9 cellular contexts compared by ENCODE assay signal in the genomic region with DNA sequence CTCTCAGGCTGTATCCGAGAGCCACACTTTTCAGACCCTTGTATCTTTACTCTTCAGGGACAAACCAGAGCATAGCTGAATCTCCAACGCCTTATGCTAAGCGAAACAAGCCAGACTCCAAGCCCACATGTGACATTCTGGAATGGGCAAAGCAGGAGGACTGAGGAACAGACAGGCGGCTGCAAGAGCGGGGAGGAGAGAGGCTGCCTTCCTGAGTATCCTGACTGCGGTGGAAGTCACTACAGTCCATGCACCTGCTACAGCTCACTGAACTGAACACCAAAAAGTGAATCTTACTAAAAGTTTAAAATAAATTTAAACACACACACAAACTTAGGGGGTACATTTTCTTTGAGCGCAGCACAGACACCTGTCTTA. TPM values are rescaled to one million over a fixed set of nuclear protein-coding genes. Genes with fewer than 3 reads are reported as not detected.
DNase-seq lines count a peak whose midpoint lies in the region; ATAC-seq, FAIRE-seq and TF ChIP-seq lines count a peak whose summit lies in the region.
"Had no signal": no experiment of that assay in that cellular context is flagged by ENCODE, and none has a peak within 500 bp of the region (broad histone marks: within the 10 kb centered on the region; RNA-seq: fewer than 3 reads in every experiment).

No MANE protein-coding gene starts in this region.

- no peak for DNase-seq in activated naive CD4-positive, alpha-beta T cell treated with Interleukin-2 at 50 U/mL for 16 hours
- DNase-seq in astrocyte (ENCODE audit: low read depth), result no peak
- DNase-seq in upper lobe of left lung, result no peak

- no peak for TF ChIP-seq POLR2A in upper lobe of left lung (IDR thresholded peaks at IDR 0.05)

- no peaks in the 10 kb centered on the region for H3K9me3 Mint-ChIP-seq in activated naive CD4-positive, alpha-beta T cell treated with anti-CD3 and anti-CD28 coated beads, Interleukin-2, amount 50 U/mL, for 24 hours
- H3K9me3 Mint-ChIP-seq in astrocyte (ENCODE audit: unreplicated experiment), result no peaks in the 10 kb centered on the region

- H3K36me3 ChIP-seq in astrocyte (ENCODE audit: insufficient read depth, low read length), result no peaks in the 10 kb centered on the region
- H3K36me3 ChIP-seq in liver (ENCODE audit: control insufficient read depth in 4 of 4, insufficient read depth in 3 of 4, low read depth in 1 of 4, low read length in 3 of 4), result no peaks in the 10 kb centered on the region
- H3K36me3 ChIP-seq in upper lobe of left lung, result no peaks in the 10 kb centered on the region

- H4K20me1 ChIP-seq in astrocyte (ENCODE audit: insufficient read depth, low read length), result peaks cover 58% of the 10 kb centered on the region

- H3K4me2 ChIP-seq in astrocyte (ENCODE audit: low read length), result peak overlapping the region; percentile 94

- no peaks in the 10 kb centered on the region for H3K36me3 Mint-ChIP-seq in activated naive CD4-positive, alpha-beta T cell treated with anti-CD3 and anti-CD28 coated beads, Interleukin-2, amount 50 U/mL, for 24 hours
- H3K36me3 Mint-ChIP-seq in astrocyte (ENCODE audit: low read depth, unreplicated experiment), result no peaks in the 10 kb centered on the region

- H3K27me3 Mint-ChIP-seq in activated naive CD4-positive, alpha-beta T cell treated with anti-CD3 and anti-CD28 coated beads, Interleukin-2, amount 50 U/mL, for 24 hours, result peaks cover 12% of the 10 kb centered on the region
- no peaks in the 10 kb centered on the region for H3K27me3 Mint-ChIP-seq in astrocyte (ENCODE audit: low read depth, unreplicated experiment)

- WGBS in liver, result 63% methylated on average over 7 of the region's 7 CpGs
- WGBS in upper lobe of left lung, 2 donors, result 45 to 52% methylated on average over 7 of the region's 7 CpGs

- H3K9ac ChIP-seq in astrocyte (ENCODE audit: low read length) (peak overlapping the region; percentile 93), liver (ENCODE audit: low read depth in 1 of 2, low read length in 2 of 2) (no peak overlapping the region)

- ATAC-seq in upper lobe of left lung (ENCODE audit: low FRiP score in 2 of 2) (no peak), GM21515 (IDR thresholded peaks at IDR 0.05; ENCODE audit: unreplicated experiment) (no peak), HG03025 (IDR thresholded peaks at IDR 0.05; ENCODE audit: low FRiP score, unreplicated experiment) (no peak), HG03460 (IDR thresholded peaks at IDR 0.05; ENCODE audit: unreplicated experiment) (no peak)

- no peak for TF ChIP-seq EP300 in upper lobe of left lung (IDR thresholded peaks at IDR 0.05)

- peaks cover 61% of the 10 kb centered on the region for H3K79me2 ChIP-seq in astrocyte (ENCODE audit: insufficient read depth, low read length)

- H3K27ac Mint-ChIP-seq in activated naive CD4-positive, alpha-beta T cell treated with anti-CD3 and anti-CD28 coated beads, Interleukin-2, amount 50 U/mL, for 24 hours, result no peak overlapping the region
- H3K27ac Mint-ChIP-seq in astrocyte (ENCODE audit: unreplicated experiment), result no peak overlapping the region

- H3K4me1 Mint-ChIP-seq in activated naive CD4-positive, alpha-beta T cell treated with anti-CD3 and anti-CD28 coated beads, Interleukin-2, amount 50 U/mL, for 24 hours, result peaks cover 15% of the 10 kb centered on the region
- peaks cover 2% of the 10 kb centered on the region for H3K4me1 Mint-ChIP-seq in astrocyte (ENCODE audit: low read depth, unreplicated experiment)

- H3K9me3 ChIP-seq in astrocyte (ENCODE audit: insufficient read depth, low read depth, low read length) (no peaks in the 10 kb centered on the region), liver (ENCODE audit: control insufficient read depth in 4 of 4, low read length in 3 of 4) (no peaks in the 10 kb centered on the region), upper lobe of left lung (no peaks in the 10 kb centered on the region)

- H3K4me1 ChIP-seq in astrocyte (ENCODE audit: insufficient read depth, low read length) (peaks cover 12% of the 10 kb centered on the region), liver (ENCODE audit: control insufficient read depth in 4 of 4, insufficient read depth in 4 of 4, low read length in 3 of 4) (peaks cover 6 to 24% (median 14%) of the 10 kb centered on the region in 4 donors), upper lobe of left lung (peaks cover 18 to 25% (median 23%) of the 10 kb centered on the region in 4 donors)

- TF ChIP-seq CTCF in astrocyte (IDR thresholded peaks at IDR 0.05; ENCODE audit: insufficient read depth, low read depth, low read length), result no peak
- no peak for TF ChIP-seq CTCF in liver (IDR thresholded peaks at IDR 0.05; ENCODE audit: low read depth, low read length, missing input control)
- no peak for TF ChIP-seq CTCF in upper lobe of left lung (IDR thresholded peaks at IDR 0.05)

- no peak overlapping the region for H2AFZ ChIP-seq in astrocyte (ENCODE audit: low read depth, low read length)

- no peak for TF ChIP-seq RAD21 in liver (IDR thresholded peaks at IDR 0.05)

- H3K27me3 ChIP-seq in astrocyte (ENCODE audit: insufficient read depth, low read length), result no peaks in the 10 kb centered on the region
- H3K27me3 ChIP-seq in liver (ENCODE audit: control insufficient read depth in 4 of 4, insufficient read depth in 4 of 4, low read length in 3 of 4), result no peaks in the 10 kb centered on the region
- H3K27me3 ChIP-seq in upper lobe of left lung, result no peaks in the 10 kb centered on the region

- no peak overlapping the region for H3K27ac ChIP-seq in astrocyte (ENCODE audit: low read depth, low read length)
- no peak overlapping the region for H3K27ac ChIP-seq in liver (ENCODE audit: low read depth in 1 of 2, low read length in 2 of 2)
- peak overlapping the region; percentile 81 to 95 (median 94) for H3K27ac ChIP-seq in upper lobe of left lung

- peak overlapping the region; percentile 92 for H3K4me3 Mint-ChIP-seq in activated naive CD4-positive, alpha-beta T cell treated with anti-CD3 and anti-CD28 coated beads, Interleukin-2, amount 50 U/mL, for 24 hours
- H3K4me3 Mint-ChIP-seq in astrocyte (ENCODE audit: unreplicated experiment), result peak overlapping the region; percentile 100

- peak overlapping the region; percentile 92 for H3K4me3 ChIP-seq in astrocyte (ENCODE audit: insufficient read depth, low read depth, low read length)
- peak overlapping the region; percentile 98 to 99 (median 98) for H3K4me3 ChIP-seq in liver (ENCODE audit: low read depth in 1 of 3, low read length in 3 of 3)
- H3K4me3 ChIP-seq in upper lobe of left lung, result peak overlapping the region in 3 of 4 donors; percentile 66 to 97 (median 93)

- FAIRE-seq in astrocyte (lab: Jason Lieb, UNC), result no peak
- FAIRE-seq: TTC549 had no signal

TF ChIP-seq in liver, 16 proteins besides CTCF, POLR2A, EP300 and RAD21:
- TF ChIP-seq GABPA (IDR thresholded peaks at IDR 0.05 in 1 of 2, conservative IDR thresholded peaks at IDR 0.05 in 1 of 2) (no peak), HNF4A (conservative IDR thresholded peaks at IDR 0.05) (no peak)
- TF ChIP-seq, protein P1, sequence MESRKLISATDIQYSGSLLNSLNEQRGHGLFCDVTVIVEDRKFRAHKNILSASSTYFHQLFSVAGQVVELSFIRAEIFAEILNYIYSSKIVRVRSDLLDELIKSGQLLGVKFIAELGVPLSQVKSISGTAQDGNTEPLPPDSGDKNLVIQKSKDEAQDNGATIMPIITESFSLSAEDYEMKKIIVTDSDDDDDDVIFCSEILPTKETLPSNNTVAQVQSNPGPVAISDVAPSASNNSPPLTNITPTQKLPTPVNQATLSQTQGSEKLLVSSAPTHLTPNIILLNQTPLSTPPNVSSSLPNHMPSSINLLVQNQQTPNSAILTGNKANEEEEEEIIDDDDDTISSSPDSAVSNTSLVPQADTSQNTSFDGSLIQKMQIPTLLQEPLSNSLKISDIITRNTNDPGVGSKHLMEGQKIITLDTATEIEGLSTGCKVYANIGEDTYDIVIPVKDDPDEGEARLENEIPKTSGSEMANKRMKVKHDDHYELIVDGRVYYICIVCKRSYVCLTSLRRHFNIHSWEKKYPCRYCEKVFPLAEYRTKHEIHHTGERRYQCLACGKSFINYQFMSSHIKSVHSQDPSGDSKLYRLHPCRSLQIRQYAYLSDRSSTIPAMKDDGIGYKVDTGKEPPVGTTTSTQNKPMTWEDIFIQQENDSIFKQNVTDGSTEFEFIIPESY (IDR thresholded peaks at IDR 0.05), result no peak

RNA-seq across cellular contexts. Expression of a gene that starts 1.5 kb away (rescaled TPM):
- 116 and 117 TPM in 2 replicates for total RNA-seq in astrocyte
- 10 to 100 TPM; 47.3 to 48.3 TPM for total RNA-seq in liver
- polyA plus RNA-seq in liver, result 10 to 100 TPM; 13.5 to 29.3 TPM
- total RNA-seq in upper lobe of left lung, result 100 to 1,000 TPM; 100 to 171 (median 136) TPM

Comparison
In these comparisons a context has a peak if more than half of its experiments do, and no peak if none do; other contexts are left out.
1. H3K27ac ChIP-seq: peak in upper lobe of left lung (4 of 4); none in astrocyte (single experiment) and liver (0 of 2).
2. Peak in every context shown above with its lines, with median percentiles within 50 percentile points of each other: H3K4me3 ChIP-seq.